ENCODE assay signal across 15 cellular contexts in genomic region chr18:54162431-54162830, GRCh38.
A peak's percentile ranks its signal among the peaks of the same experiment; 100 is the strongest.
DNase-seq lines count a peak whose midpoint lies in the region; ATAC-seq and TF ChIP-seq lines count a peak whose summit lies in the region.
"Had no signal": no experiment of that assay in that cellular context is flagged by ENCODE, and none has a peak within 500 bp of the region (broad histone marks: within the 10 kb centered on the region; RNA-seq: fewer than 3 reads in every experiment).

No MANE protein-coding gene starts in this region.

- 70 to 92% (median 72%) methylated on average over 2 of the region's 2 CpGs for WGBS in ovary, 3 donors

- intact Hi-C loops in ovary (cut with DNase I) = no loop called here

- no peak overlapping the region for H3K4me3 ChIP-seq in ovary

- TF ChIP-seq CTCF in ovary (IDR thresholded peaks at IDR 0.05) = no peak

- no peak for TF ChIP-seq EP300 in ovary (IDR thresholded peaks at IDR 0.05)

- no peak for TF ChIP-seq POLR2A in ovary (IDR thresholded peaks at IDR 0.05)

- DNase-seq in EL (peak; percentile 88), RPMI7951 (ENCODE audit: low read depth) (peak; percentile 61), epithelial cell of prostate (ENCODE audit: low read depth, low spot score) (no peak), non-pigmented ciliary epithelial cell (ENCODE audit: low read depth) (peak; percentile 72), ovary (no peak), NCI-H146 (lab: John Stamatoyannopoulos, UW) (no peak), NCI-H2107 (lab: John Stamatoyannopoulos, UW) (no peak)
- DNase-seq: activated CD8-positive, alpha-beta T cell treated with anti-CD3 and anti-CD28 coated beads, Interleukin-2, amount 10 ng/mL, durations not matched to agents 7 days and 5 days; aorta; CD4-positive, CD25-positive, alpha-beta regulatory T cell; glutamatergic neuron; islet precursor cell; NCI-H1105; NCI-H345 had no signal

- no peaks in the 10 kb centered on the region for H3K9me3 ChIP-seq in ovary

- no peaks in the 10 kb centered on the region for H3K36me3 ChIP-seq in ovary

- no peaks in the 10 kb centered on the region for H3K27me3 ChIP-seq in ovary

- H3K27ac ChIP-seq in epithelial cell of prostate = peak overlapping the region; percentile 56
- no peak overlapping the region for H3K27ac ChIP-seq in ovary

- ATAC-seq in HG03565 (IDR thresholded peaks at IDR 0.05; ENCODE audit: unreplicated experiment) = no peak
- ATAC-seq: activated CD8-positive, alpha-beta T cell treated with anti-CD3 and anti-CD28 coated beads, Interleukin-2, amount 10 ng/mL, durations not matched to agents 7 days and 5 days had no signal

- H3K4me1 ChIP-seq in ovary (ENCODE audit: insufficient read depth) = no peaks in the 10 kb centered on the region

Comparison
In these comparisons a context has a peak if more than half of its experiments do, and no peak if none do; other contexts are left out.
1. DNase-seq: peak in EL (single experiment), RPMI7951 (single experiment) and non-pigmented ciliary epithelial cell (single experiment); none in epithelial cell of prostate (single experiment), ovary (0 of 5), NCI-H146 (single experiment) and NCI-H2107 (single experiment).